8 cellular contexts compared by ENCODE assay signal in the genomic region with DNA sequence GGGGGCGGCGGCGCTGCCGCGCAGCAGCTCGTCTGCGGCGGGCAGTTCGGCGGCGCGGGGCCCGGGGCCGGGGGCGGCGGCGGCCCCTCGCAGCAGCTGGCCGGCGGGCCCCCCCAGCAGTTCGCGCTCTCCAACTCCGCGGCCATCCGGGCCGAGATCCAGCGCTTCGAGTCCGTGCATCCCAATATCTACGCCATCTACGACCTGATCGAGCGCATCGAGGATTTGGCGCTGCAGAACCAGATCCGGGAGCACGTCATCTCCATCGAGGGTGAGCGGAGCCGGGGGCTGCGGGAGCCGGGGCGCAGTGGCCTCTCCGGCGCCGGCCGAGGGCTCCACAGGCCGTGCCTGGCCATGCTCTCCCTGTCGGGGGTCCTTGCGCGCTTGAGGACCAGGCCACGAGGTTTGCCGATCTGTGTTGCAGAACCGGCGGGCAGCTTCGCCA. TPM values are rescaled to one million over a fixed set of nuclear protein-coding genes. Genes with fewer than 3 reads are reported as not detected.
DNase-seq lines count a peak whose midpoint lies in the region; ATAC-seq and TF ChIP-seq lines count a peak whose summit lies in the region.

No MANE protein-coding gene starts in this region.

- H3K9me3 ChIP-seq in Panc1 (ENCODE audit: control insufficient read depth, insufficient read depth, low read depth, low read length) (no peaks in the 10 kb centered on the region), tibial nerve (no peaks in the 10 kb centered on the region)

- no peak for ATAC-seq in Panc1

- H3K4me1 Mint-ChIP-seq in mesothelial cell of epicardium: peaks cover 43% of the 10 kb centered on the region

- H3K9me3 Mint-ChIP-seq in mesothelial cell of epicardium: no peaks in the 10 kb centered on the region

- TF ChIP-seq POLR2A in tibial nerve (IDR thresholded peaks at IDR 0.05): no peak

- no TSS peak for BruUV-seq in Panc1 (replicated peaks; lab: Mats Ljungman, UMichigan)

- POLR2A ChIA-PET in Panc1 (lab: Charles Lee): no interaction called here

- in situ Hi-C loops in Panc1 (cut with HindIII; ENCODE audit: low pct_unique_long_range_greater_than_20kb, low sequenced_read_pairs): no loop called here

- no peaks in the 10 kb centered on the region for H3K27me3 ChIP-seq in Panc1 (ENCODE audit: control insufficient read depth, insufficient read depth, low read length)
- H3K27me3 ChIP-seq in tibial nerve: no peaks in the 10 kb centered on the region

- CTCF ChIA-PET in Panc1 (lab: Charles Lee): no interaction called here

- H3K4me3 Mint-ChIP-seq in mesothelial cell of epicardium: peak overlapping the region; percentile 87

- peak overlapping the region; percentile 77 for H3K27ac ChIP-seq in Panc1 (ENCODE audit: low read length)
- H3K27ac ChIP-seq in tibial nerve: peak overlapping the region; percentile 81 to 92 (median 86)

- intact Hi-C loops in Panc1 (cut with micrococcal nuclease; ENCODE audit: unreplicated experiment): no loop called here

- H3K36me3 Mint-ChIP-seq in mesothelial cell of epicardium: peaks cover 2% of the 10 kb centered on the region

- WGBS in tibial nerve, 2 donors: 0% methylated on average over 14 of the region's 56 CpGs; no CpG with 5 or more reads in 1 of the 2 donors

- H3K4me3 ChIP-seq in Panc1 (ENCODE audit: low read depth in 2 of 2, low read length in 2 of 2) (peak overlapping the region; percentile 88 to 93), choroid plexus epithelial cell (ENCODE audit: low read depth, low read length) (peak overlapping the region; percentile 79), tibial nerve (peak overlapping the region; percentile 63 to 93 (median 68))

- H3K4me1 ChIP-seq in Panc1 (ENCODE audit: control insufficient read depth, insufficient read depth, low read length) (peaks cover 44% of the 10 kb centered on the region), tibial nerve (peaks cover 0 to 75% (median 47%) of the 10 kb centered on the region in 4 donors)

- DNase-seq in NCI-H748 (lab: John Stamatoyannopoulos, UW; ENCODE audit: unreplicated experiment): peak; percentile 57
- no peak for DNase-seq in NCI-H748 treated with DMSO at 0.1 percent for 48 hours (lab: John Stamatoyannopoulos, UW)
- DNase-seq in Panc1 (ENCODE audit: low read depth, low spot score): no peak
- peak; percentile 45 for DNase-seq in choroid plexus epithelial cell (ENCODE audit: low read depth)
- no peak for DNase-seq in mesothelial cell of epicardium (ENCODE audit: low spot score in 2 of 2, unreplicated experiment in 2 of 2)
- no peak for DNase-seq in tibial nerve (ENCODE audit: low spot score in 2 of 2)
- DNase-seq in NCI-H187 treated with DMSO at 0.1 percent for 48 hours (lab: John Stamatoyannopoulos, UW): no peak
- no peak for DNase-seq in NCI-H128 (lab: John Stamatoyannopoulos, UW; ENCODE audit: unreplicated experiment)

- no peaks in the 10 kb centered on the region for H3K27me3 Mint-ChIP-seq in mesothelial cell of epicardium (ENCODE audit: low read depth)

- TF ChIP-seq CTCF in Panc1 (IDR thresholded peaks at IDR 0.05) (no peak), choroid plexus epithelial cell (conservative IDR thresholded peaks at IDR 0.05; ENCODE audit: low read depth, low read length) (no peak), mesothelial cell of epicardium (IDR thresholded peaks at IDR 0.05; ENCODE audit: unreplicated experiment) (no peak), tibial nerve (IDR thresholded peaks at IDR 0.05) (no peak)

- peak overlapping the region; percentile 85 for H3K27ac Mint-ChIP-seq in mesothelial cell of epicardium

- H3K36me3 ChIP-seq in Panc1 (ENCODE audit: control insufficient read depth, insufficient read depth, low read length) (no peaks in the 10 kb centered on the region; the same call in 1 of the 2 replicates), tibial nerve (no peaks in the 10 kb centered on the region)

- TF ChIP-seq EP300 in tibial nerve (IDR thresholded peaks at IDR 0.05): no peak

RNA-seq across cellular contexts. Expression of gene AGAP3, which starts 0.5 kb away (rescaled TPM):
- 103 TPM for total RNA-seq in Panc1 (2021; ENCODE audit: unreplicated experiment)
- polyA plus RNA-seq in Panc1 (2012; ENCODE audit: insufficient read length): 93.3 TPM
- 134 to 146 TPM (median 141 TPM) in 3 replicates for total RNA-seq in mesothelial cell of epicardium
- 100 to 1,000 TPM in 2 of 4 donors, 10 to 100 TPM in 2; 40.0 to 114 (median 87.2) TPM for total RNA-seq in tibial nerve

RNA-seq across cellular contexts. Expression of gene TMUB1, which starts 3.5 kb away (rescaled TPM):
- total RNA-seq in Panc1 (2021; ENCODE audit: unreplicated experiment) (112 TPM), mesothelial cell of epicardium (34.7 to 38.4 TPM (median 36.5 TPM) in 3 replicates), tibial nerve (10 to 100 TPM; 24.3 to 61.5 (median 33.8) TPM)
- 151 TPM for polyA plus RNA-seq in Panc1 (2012; ENCODE audit: insufficient read length)

RNA-seq across cellular contexts. Expression of gene FASTK, which starts 6.2 kb away (rescaled TPM):
- total RNA-seq in Panc1 (2021; ENCODE audit: unreplicated experiment): 95.0 TPM
- polyA plus RNA-seq in Panc1 (2012; ENCODE audit: insufficient read length): 104 TPM
- total RNA-seq in mesothelial cell of epicardium: 86.8 to 97.6 TPM (median 92.5 TPM) in 3 replicates
- total RNA-seq in tibial nerve: 100 to 1,000 TPM in 1 of 4 donors, 10 to 100 TPM in 3; 69.9 to 139 (median 79.7) TPM

RNA-seq across cellular contexts. Expression of gene SLC4A2, which starts 27.4 kb away (rescaled TPM):
- total RNA-seq in Panc1 (2021; ENCODE audit: unreplicated experiment) (580 TPM), mesothelial cell of epicardium (236 to 249 TPM (median 243 TPM) in 3 replicates), tibial nerve (100 to 1,000 TPM in 1 of 4 donors, 10 to 100 TPM in 3; 74.3 to 111 (median 91.4) TPM)
- polyA plus RNA-seq in Panc1 (2012; ENCODE audit: insufficient read length): 737 TPM

RNA-seq across cellular contexts. Expression of gene CDK5, which starts 29.1 kb away (rescaled TPM):
- total RNA-seq in Panc1 (2021; ENCODE audit: unreplicated experiment): 25.6 TPM
- polyA plus RNA-seq in Panc1 (2012; ENCODE audit: insufficient read length): 42.6 TPM
- total RNA-seq in mesothelial cell of epicardium: 17.0 to 17.5 TPM (median 17.4 TPM) in 3 replicates
- total RNA-seq in tibial nerve: 10 to 100 TPM in 1 of 4 donors, 1 to 10 TPM in 3; 3.6 to 13.1 (median 7.1) TPM

Comparison
In these comparisons a context has a peak if more than half of its experiments do, and no peak if none do; other contexts are left out.
1. DNase-seq: peak in NCI-H748 (single experiment) and choroid plexus epithelial cell (single experiment); none in NCI-H748 treated with DMSO at 0.1 percent for 48 hours (single experiment), Panc1 (single experiment), mesothelial cell of epicardium (0 of 2), tibial nerve (0 of 2), NCI-H187 treated with DMSO at 0.1 percent for 48 hours (single experiment) and NCI-H128 (single experiment).
2. Peak in every context shown above with its lines, with median percentiles within 50 percentile points of each other: H3K4me3 ChIP-seq.